In the genomic region with DNA sequence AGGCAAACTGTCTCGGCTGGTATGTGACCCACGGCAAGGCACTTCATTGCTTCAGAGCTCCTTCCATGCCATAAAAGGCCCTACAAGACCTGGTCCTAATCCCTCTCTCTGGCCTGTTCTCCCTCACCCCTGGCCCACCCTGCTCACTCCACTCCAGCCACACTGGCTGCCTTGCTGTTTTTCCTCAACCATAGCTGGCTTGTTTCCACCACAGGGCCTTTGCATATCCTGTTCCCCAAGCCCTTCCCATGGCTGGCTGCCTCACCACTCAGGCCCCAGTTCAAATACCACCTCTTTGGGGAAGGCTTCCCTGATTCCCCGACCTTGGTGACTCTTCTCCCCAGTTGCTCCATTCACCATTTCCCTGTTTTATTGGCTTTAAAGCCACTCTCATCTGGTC, we compare ENCODE assay signal across 8 cellular contexts.
DNase-seq lines count a peak whose midpoint lies in the region; ATAC-seq and TF ChIP-seq lines count a peak whose summit lies in the region.
"Not testable (repeated sequence)": the region's sequence is repeated elsewhere in the genome, so short reads cannot be mapped to it uniquely, and the experiment has no call there.

No MANE protein-coding gene starts in this region.

- H3K9me3 ChIP-seq in CD8-positive, alpha-beta memory T cell (ENCODE audit: low read length); PC-3 (ENCODE audit: low read length); adipocyte (ENCODE audit: control insufficient read depth, low read length); esophagus squamous epithelium; sigmoid colon; vagina: not testable (repeated sequence)

- H3K9me3 Mint-ChIP-seq in CD8-positive, alpha-beta memory T cell; activated CD8-positive, alpha-beta T cell treated with anti-CD3 and anti-CD28 coated beads for 36 hours; mesothelial cell of epicardium: not testable (repeated sequence)

- 71 to 73% methylated on average over 2 to 3 of the region's 3 CpGs for WGBS in esophagus squamous epithelium, 2 donors
- WGBS in sigmoid colon, 2 donors, result 88 to 94% methylated on average over 2 to 3 of the region's 3 CpGs

- TF ChIP-seq EP300 in sigmoid colon (IDR thresholded peaks at IDR 0.05), result not testable (repeated sequence)

- not testable (repeated sequence) for TF ChIP-seq POLR2A in esophagus squamous epithelium (IDR thresholded peaks at IDR 0.05); sigmoid colon (IDR thresholded peaks at IDR 0.05); vagina (IDR thresholded peaks at IDR 0.05)

- H3K27me3 Mint-ChIP-seq in CD8-positive, alpha-beta memory T cell; activated CD8-positive, alpha-beta T cell treated with anti-CD3 and anti-CD28 coated beads for 36 hours; mesothelial cell of epicardium (ENCODE audit: low read depth): not testable (repeated sequence)

- H3K79me2 ChIP-seq in PC-3 (ENCODE audit: low read length), result not testable (repeated sequence)

- H3K27me3 ChIP-seq in CD8-positive, alpha-beta memory T cell (ENCODE audit: insufficient read depth, low read length, poor library complexity, severe bottlenecking); PC-3 (ENCODE audit: low read length); adipocyte (replicated peaks; ENCODE audit: control insufficient read depth, insufficient read depth, low read length); esophagus squamous epithelium; sigmoid colon; vagina: not testable (repeated sequence)

- TF ChIP-seq CTCF in PC-3 (conservative IDR thresholded peaks at IDR 0.05; ENCODE audit: low read depth, low read length); activated CD8-positive, alpha-beta T cell treated with anti-CD3 and anti-CD28 coated beads for 36 hours (IDR thresholded peaks at IDR 0.05); esophagus squamous epithelium (IDR thresholded peaks at IDR 0.05); mesothelial cell of epicardium (IDR thresholded peaks at IDR 0.05; ENCODE audit: unreplicated experiment); sigmoid colon (IDR thresholded peaks at IDR 0.05); vagina (IDR thresholded peaks at IDR 0.05): not testable (repeated sequence)

- not testable (repeated sequence) for H3K36me3 ChIP-seq in CD8-positive, alpha-beta memory T cell (ENCODE audit: insufficient read depth, low read length); PC-3 (ENCODE audit: low read depth, low read length); sigmoid colon; vagina
- H3K36me3 ChIP-seq in adipocyte (ENCODE audit: control insufficient read depth, insufficient read depth, low read length, severe bottlenecking) (peaks cover 20% of the 10 kb centered on the region), esophagus squamous epithelium (peaks cover 0 to 38% (median 0%) of the 10 kb centered on the region in 3 donors)

- H3K4me3 ChIP-seq in CD8-positive, alpha-beta memory T cell (ENCODE audit: low read length); PC-3 (ENCODE audit: low read length); adipocyte (ENCODE audit: low read length); esophagus squamous epithelium; sigmoid colon; vagina: not testable (repeated sequence)

- not testable (repeated sequence) for H3F3A ChIP-seq in PC-3 (ENCODE audit: low read length, unreplicated experiment)

- H3K9me2 ChIP-seq in PC-3 (replicated peaks; ENCODE audit: low read length), result not testable (repeated sequence)

- peak overlapping the region; percentile 84 for H3K4me2 ChIP-seq in PC-3 (ENCODE audit: low read length)

- BruUV-seq in PC-3 (replicated peaks; lab: Mats Ljungman, UMichigan), result not testable (repeated sequence)

- H3K4me1 Mint-ChIP-seq in CD8-positive, alpha-beta memory T cell, result peaks cover 19 to 23% (median 20%) of the 10 kb centered on the region in 3 donors
- peaks cover 26% of the 10 kb centered on the region for H3K4me1 Mint-ChIP-seq in activated CD8-positive, alpha-beta T cell treated with anti-CD3 and anti-CD28 coated beads for 36 hours (ENCODE audit: low read depth)
- peaks cover 17% of the 10 kb centered on the region for H3K4me1 Mint-ChIP-seq in mesothelial cell of epicardium

- ATAC-seq in PC-3; activated CD8-positive, alpha-beta T cell treated with anti-CD3 and anti-CD28 coated beads for 36 hours: not testable (repeated sequence)

- CTCF ChIA-PET in CD8-positive, alpha-beta memory T cell (lab: Charles Lee); PC-3 (lab: Charles Lee); activated CD8-positive, alpha-beta T cell treated with anti-CD3 and anti-CD28 coated beads for 36 hours (lab: Charles Lee): not testable (repeated sequence)

- not testable (repeated sequence) for H3K9ac ChIP-seq in PC-3 (ENCODE audit: low read length)
- peak overlapping the region; percentile 93 for H3K9ac ChIP-seq in adipocyte (ENCODE audit: low read length)

- not testable (repeated sequence) for H2AFZ ChIP-seq in PC-3 (ENCODE audit: low read length)

- intact Hi-C loops in PC-3 (cut with micrococcal nuclease); activated CD8-positive, alpha-beta T cell treated with anti-CD3 and anti-CD28 coated beads for 36 hours (cut with micrococcal nuclease); esophagus squamous epithelium (cut with DNase I); vagina (cut with DNase I): not testable (repeated sequence)
- intact Hi-C loops in sigmoid colon (cut with DNase I), result loop anchor here (10.0 kb wide), 1 partner anchor 352 kb away; a partner anchor contains a TSS

- peak overlapping the region; percentile 29 to 95 (median 88) for H3K27ac Mint-ChIP-seq in CD8-positive, alpha-beta memory T cell
- H3K27ac Mint-ChIP-seq in activated CD8-positive, alpha-beta T cell treated with anti-CD3 and anti-CD28 coated beads for 36 hours, result peak overlapping the region; percentile 30
- not testable (repeated sequence) for H3K27ac Mint-ChIP-seq in mesothelial cell of epicardium

- H3K27ac ChIP-seq in CD8-positive, alpha-beta memory T cell (ENCODE audit: low read depth, low read length), result not testable (repeated sequence)
- H3K27ac ChIP-seq in PC-3 (ENCODE audit: low read length), result peak overlapping the region; percentile 79
- peak overlapping the region in 3 of 4 donors; percentile 94 to 95 (median 94) for H3K27ac ChIP-seq in esophagus squamous epithelium
- peak overlapping the region in 3 of 4 donors; percentile 46 to 91 (median 89) for H3K27ac ChIP-seq in sigmoid colon
- H3K27ac ChIP-seq in vagina, result peak overlapping the region; percentile 84

- POLR2A ChIA-PET in CD8-positive, alpha-beta memory T cell (lab: Charles Lee); PC-3 (lab: Charles Lee; ENCODE audit: unreplicated experiment); activated CD8-positive, alpha-beta T cell treated with anti-CD3 and anti-CD28 coated beads for 36 hours (lab: Charles Lee): not testable (repeated sequence)

- H3K4me3 Mint-ChIP-seq in CD8-positive, alpha-beta memory T cell, result peak overlapping the region in 6 of 7 donors; percentile 40 to 83 (median 63)
- H3K4me3 Mint-ChIP-seq in activated CD8-positive, alpha-beta T cell treated with anti-CD3 and anti-CD28 coated beads for 36 hours, result peak overlapping the region; percentile 98
- peak overlapping the region; percentile 93 for H3K4me3 Mint-ChIP-seq in mesothelial cell of epicardium

- not testable (repeated sequence) for H4K20me1 ChIP-seq in PC-3 (ENCODE audit: low read length)

- H3K4me1 ChIP-seq in CD8-positive, alpha-beta memory T cell (ENCODE audit: insufficient read depth, low read length), result not testable (repeated sequence)
- H3K4me1 ChIP-seq in PC-3 (ENCODE audit: insufficient read depth, low read length) (peaks cover 16% of the 10 kb centered on the region), adipocyte (ENCODE audit: control insufficient read depth, insufficient read depth, low read length) (peaks cover 32% of the 10 kb centered on the region), esophagus squamous epithelium (peaks cover 19 to 43% (median 21%) of the 10 kb centered on the region in 3 donors), sigmoid colon (peaks cover 0 to 23% (median 12%) of the 10 kb centered on the region in 4 donors), vagina (peaks cover 22% of the 10 kb centered on the region)

- H3K36me3 Mint-ChIP-seq in CD8-positive, alpha-beta memory T cell, result peaks cover 0 to 40% (median 3%) of the 10 kb centered on the region in 3 donors
- peaks cover 13% of the 10 kb centered on the region for H3K36me3 Mint-ChIP-seq in activated CD8-positive, alpha-beta T cell treated with anti-CD3 and anti-CD28 coated beads for 36 hours (ENCODE audit: low read depth)
- H3K36me3 Mint-ChIP-seq in mesothelial cell of epicardium, result not testable (repeated sequence)

- DNase-seq in CD8-positive, alpha-beta memory T cell; PC-3; activated CD8-positive, alpha-beta T cell treated with anti-CD3 and anti-CD28 coated beads for 36 hours; esophagus squamous epithelium (lab: John Stamatoyannopoulos, UW); mesothelial cell of epicardium (ENCODE audit: low spot score in 2 of 2, unreplicated experiment in 2 of 2); sigmoid colon; vagina (ENCODE audit: extremely low spot score in 2 of 2): not testable (repeated sequence)
- DNase-seq in adipocyte (ENCODE audit: low read depth), result peak; percentile 4
